ENCODE assay signal across 8 cellular contexts in the genomic region with DNA sequence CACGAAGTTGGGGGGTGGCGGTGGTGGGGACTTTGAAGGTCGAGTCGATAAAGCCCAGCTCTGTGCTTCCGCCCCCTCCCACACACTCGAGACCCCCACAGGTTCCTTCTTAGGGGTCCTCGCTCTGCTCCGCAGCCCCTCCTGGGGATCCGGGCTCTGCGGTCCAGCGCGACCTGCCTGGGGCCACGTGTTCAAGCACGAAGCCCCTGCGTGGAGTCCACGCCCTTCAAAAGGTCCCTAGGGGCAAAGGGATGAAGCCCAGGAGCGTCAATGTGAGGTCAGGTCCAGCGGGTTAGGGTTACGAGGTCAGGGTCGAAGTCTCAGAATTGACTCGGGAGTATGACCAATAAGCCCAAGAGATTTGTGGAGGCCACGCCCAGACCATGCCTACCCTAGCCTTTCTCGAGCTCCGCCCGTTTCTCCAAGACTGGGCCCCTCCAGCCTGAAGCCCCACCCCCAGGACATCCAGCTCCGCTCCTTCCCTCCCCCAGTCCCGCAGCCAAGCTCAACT. TPM values are rescaled to one million over a fixed set of nuclear protein-coding genes. Genes with fewer than 3 reads are reported as not detected.
DNase-seq lines count a peak whose midpoint lies in the region; ATAC-seq, FAIRE-seq and TF ChIP-seq lines count a peak whose summit lies in the region.

No MANE protein-coding gene starts in this region.

- DNase-seq in activated effector memory CD4-positive, alpha-beta T cell treated with anti-CD3 and anti-CD28 coated beads, Interleukin-2, amount 50 U/mL, for 16 hours = peak; percentile 72
- DNase-seq in activated effector memory CD4-positive, alpha-beta T cell treated with Interleukin-2 at 50 U/mL for 16 hours = no peak
- peak; percentile 7 for DNase-seq in RCC 7860 (ENCODE audit: low spot score)
- no peak for DNase-seq in chondrocyte (ENCODE audit: low spot score)
- DNase-seq in NCI-H2171 (lab: John Stamatoyannopoulos, UW) = no peak

- FAIRE-seq in RCC 7860 (lab: Jason Lieb, UNC) = no peak

- H3K4me1 ChIP-seq in liver (ENCODE audit: control insufficient read depth in 4 of 4, insufficient read depth in 4 of 4, low read length in 3 of 4) (peaks cover 11 to 21% (median 17%) of the 10 kb centered on the region in 4 donors), stomach smooth muscle (ENCODE audit: control insufficient read depth, insufficient read depth, low read length) (peaks cover 32% of the 10 kb centered on the region)

- no peak for TF ChIP-seq RAD21 in liver (IDR thresholded peaks at IDR 0.05)

- no peak overlapping the region for H3K27ac Mint-ChIP-seq in chondrocyte (ENCODE audit: unreplicated experiment)

- 7% methylated on average over 27 of the region's 27 CpGs for WGBS in liver

- TF ChIP-seq CTCF in chondrocyte (IDR thresholded peaks at IDR 0.05) = no peak
- TF ChIP-seq CTCF in liver (IDR thresholded peaks at IDR 0.05; ENCODE audit: low read depth, low read length, missing input control) = no peak

- H3K9me3 ChIP-seq in liver (ENCODE audit: control insufficient read depth in 4 of 4, low read length in 3 of 4) = no peaks in the 10 kb centered on the region
- no peaks in the 10 kb centered on the region for H3K9me3 ChIP-seq in stomach smooth muscle (ENCODE audit: control insufficient read depth in 2 of 2, low read length in 2 of 2)

- peaks cover 17% of the 10 kb centered on the region for H3K4me1 Mint-ChIP-seq in chondrocyte (ENCODE audit: low read depth)

- H3K4me3 Mint-ChIP-seq in chondrocyte (ENCODE audit: unreplicated experiment) = peak overlapping the region; percentile 68

- no peaks in the 10 kb centered on the region for H3K9me3 Mint-ChIP-seq in chondrocyte (ENCODE audit: low read depth)

- H3K27me3 Mint-ChIP-seq in chondrocyte (ENCODE audit: low read depth) = peaks cover 29% of the 10 kb centered on the region

- peak overlapping the region in 1 of 3 donors; percentile 49 for H3K4me3 ChIP-seq in liver (ENCODE audit: low read depth in 1 of 3, low read length in 3 of 3)
- H3K4me3 ChIP-seq in stomach smooth muscle (ENCODE audit: low read length in 2 of 2) = peak overlapping the region; percentile 69 to 72

- H3K36me3 ChIP-seq in liver (ENCODE audit: control insufficient read depth in 4 of 4, insufficient read depth in 3 of 4, low read depth in 1 of 4, low read length in 3 of 4) (peaks cover 0 to 5% (median 1%) of the 10 kb centered on the region in 4 donors), stomach smooth muscle (ENCODE audit: control insufficient read depth in 2 of 2, insufficient read depth in 2 of 2, low read length in 2 of 2) (peaks cover 5 to 10% of the 10 kb centered on the region in 2 donors)

- H3K27me3 ChIP-seq in liver (ENCODE audit: control insufficient read depth in 4 of 4, insufficient read depth in 4 of 4, low read length in 3 of 4) (peaks cover 0 to 6% (median 3%) of the 10 kb centered on the region in 4 donors), stomach smooth muscle (ENCODE audit: control insufficient read depth in 1 of 2, insufficient read depth in 2 of 2, low read length in 2 of 2) (peaks cover 40 to 53% of the 10 kb centered on the region in 2 donors)

- H3K27ac ChIP-seq in liver (ENCODE audit: low read depth in 1 of 2, low read length in 2 of 2) = no peak overlapping the region
- no peak overlapping the region for H3K27ac ChIP-seq in stomach smooth muscle (ENCODE audit: low read length)

- H3K9ac ChIP-seq in liver (ENCODE audit: low read depth in 1 of 2, low read length in 2 of 2) (no peak overlapping the region), stomach smooth muscle (ENCODE audit: low read length in 2 of 2) (no peak overlapping the region)

- no peak for ATAC-seq in GM21717 (IDR thresholded peaks at IDR 0.05; ENCODE audit: unreplicated experiment)

- H3K36me3 Mint-ChIP-seq in chondrocyte (ENCODE audit: low read depth) = peaks cover 7% of the 10 kb centered on the region

TF ChIP-seq in liver, 16 proteins besides CTCF, POLR2A, EP300 and RAD21:
- TF ChIP-seq NR2F2 (IDR thresholded peaks at IDR 0.05) (peak; percentile 73), TAF1 (conservative IDR thresholded peaks at IDR 0.05) (no peak), EGR1 (IDR thresholded peaks at IDR 0.05; ENCODE audit: low read depth in 2 of 2) (no peak), MAX (IDR thresholded peaks at IDR 0.05) (no peak), YY1 (IDR thresholded peaks at IDR 0.05) (no peak), GABPA (IDR thresholded peaks at IDR 0.05 in 1 of 2, conservative IDR thresholded peaks at IDR 0.05 in 1 of 2) (no peak), RXRA (IDR thresholded peaks at IDR 0.05) (peak; percentile 51 to 78), FOXA1 (IDR thresholded peaks at IDR 0.05) (no peak), HNF4A (conservative IDR thresholded peaks at IDR 0.05) (peak; percentile 71 to 92), HNF4G (IDR thresholded peaks at IDR 0.05) (peak; percentile 67), ATF3 (IDR thresholded peaks at IDR 0.05) (no peak), JUND (IDR thresholded peaks at IDR 0.05) (no peak), SP1 (IDR thresholded peaks at IDR 0.05) (peak; percentile 31), FOXA2 (IDR thresholded peaks at IDR 0.05) (no peak)
- TF ChIP-seq, protein P1, sequence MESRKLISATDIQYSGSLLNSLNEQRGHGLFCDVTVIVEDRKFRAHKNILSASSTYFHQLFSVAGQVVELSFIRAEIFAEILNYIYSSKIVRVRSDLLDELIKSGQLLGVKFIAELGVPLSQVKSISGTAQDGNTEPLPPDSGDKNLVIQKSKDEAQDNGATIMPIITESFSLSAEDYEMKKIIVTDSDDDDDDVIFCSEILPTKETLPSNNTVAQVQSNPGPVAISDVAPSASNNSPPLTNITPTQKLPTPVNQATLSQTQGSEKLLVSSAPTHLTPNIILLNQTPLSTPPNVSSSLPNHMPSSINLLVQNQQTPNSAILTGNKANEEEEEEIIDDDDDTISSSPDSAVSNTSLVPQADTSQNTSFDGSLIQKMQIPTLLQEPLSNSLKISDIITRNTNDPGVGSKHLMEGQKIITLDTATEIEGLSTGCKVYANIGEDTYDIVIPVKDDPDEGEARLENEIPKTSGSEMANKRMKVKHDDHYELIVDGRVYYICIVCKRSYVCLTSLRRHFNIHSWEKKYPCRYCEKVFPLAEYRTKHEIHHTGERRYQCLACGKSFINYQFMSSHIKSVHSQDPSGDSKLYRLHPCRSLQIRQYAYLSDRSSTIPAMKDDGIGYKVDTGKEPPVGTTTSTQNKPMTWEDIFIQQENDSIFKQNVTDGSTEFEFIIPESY (IDR thresholded peaks at IDR 0.05) = no peak
- TF ChIP-seq, protein P2, sequence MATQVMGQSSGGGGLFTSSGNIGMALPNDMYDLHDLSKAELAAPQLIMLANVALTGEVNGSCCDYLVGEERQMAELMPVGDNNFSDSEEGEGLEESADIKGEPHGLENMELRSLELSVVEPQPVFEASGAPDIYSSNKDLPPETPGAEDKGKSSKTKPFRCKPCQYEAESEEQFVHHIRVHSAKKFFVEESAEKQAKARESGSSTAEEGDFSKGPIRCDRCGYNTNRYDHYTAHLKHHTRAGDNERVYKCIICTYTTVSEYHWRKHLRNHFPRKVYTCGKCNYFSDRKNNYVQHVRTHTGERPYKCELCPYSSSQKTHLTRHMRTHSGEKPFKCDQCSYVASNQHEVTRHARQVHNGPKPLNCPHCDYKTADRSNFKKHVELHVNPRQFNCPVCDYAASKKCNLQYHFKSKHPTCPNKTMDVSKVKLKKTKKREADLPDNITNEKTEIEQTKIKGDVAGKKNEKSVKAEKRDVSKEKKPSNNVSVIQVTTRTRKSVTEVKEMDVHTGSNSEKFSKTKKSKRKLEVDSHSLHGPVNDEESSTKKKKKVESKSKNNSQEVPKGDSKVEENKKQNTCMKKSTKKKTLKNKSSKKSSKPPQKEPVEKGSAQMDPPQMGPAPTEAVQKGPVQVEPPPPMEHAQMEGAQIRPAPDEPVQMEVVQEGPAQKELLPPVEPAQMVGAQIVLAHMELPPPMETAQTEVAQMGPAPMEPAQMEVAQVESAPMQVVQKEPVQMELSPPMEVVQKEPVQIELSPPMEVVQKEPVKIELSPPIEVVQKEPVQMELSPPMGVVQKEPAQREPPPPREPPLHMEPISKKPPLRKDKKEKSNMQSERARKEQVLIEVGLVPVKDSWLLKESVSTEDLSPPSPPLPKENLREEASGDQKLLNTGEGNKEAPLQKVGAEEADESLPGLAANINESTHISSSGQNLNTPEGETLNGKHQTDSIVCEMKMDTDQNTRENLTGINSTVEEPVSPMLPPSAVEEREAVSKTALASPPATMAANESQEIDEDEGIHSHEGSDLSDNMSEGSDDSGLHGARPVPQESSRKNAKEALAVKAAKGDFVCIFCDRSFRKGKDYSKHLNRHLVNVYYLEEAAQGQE (IDR thresholded peaks at IDR 0.05) = no peak

RNA-seq across cellular contexts. Expression of gene CACNA1G, which starts 0.8 kb away (rescaled TPM):
- total RNA-seq in chondrocyte (0.05 to 0.41 TPM (median 0.10 TPM) in 3 replicates), liver (under 1 TPM; under 0.01 to 0.14 TPM)
- under 1 TPM in 1 of 2 donors, not detected in 1; 0.01 TPM for polyA plus RNA-seq in liver

RNA-seq across cellular contexts. Expression of gene SPATA20, which starts 12.8 kb away (rescaled TPM):
- 51.0 to 60.1 TPM (median 51.8 TPM) in 3 replicates for total RNA-seq in chondrocyte
- 10 to 100 TPM; 15.6 to 16.4 TPM for total RNA-seq in liver
- polyA plus RNA-seq in liver = 10 to 100 TPM; 22.7 to 42.4 TPM

RNA-seq across cellular contexts. Expression of gene EPN3, which starts 27.2 kb away (rescaled TPM):
- total RNA-seq in chondrocyte (not detected in 3 replicates), liver (under 1 TPM; 0.33 to 0.51 TPM)
- polyA plus RNA-seq in liver = under 1 TPM in 1 of 2 donors, not detected in 1; 0.06 TPM

RNA-seq across cellular contexts. Expression of gene MYCBPAP, which starts 51.5 kb away (rescaled TPM):
- total RNA-seq in chondrocyte (0.99 to 1.2 TPM (median 1.00 TPM) in 3 replicates), liver (under 1 TPM; 0.23 to 0.25 TPM)
- not detected for polyA plus RNA-seq in liver

Comparison
In these comparisons a context has a peak if more than half of its experiments do, and no peak if none do; other contexts are left out.
1. DNase-seq: peak in activated effector memory CD4-positive, alpha-beta T cell treated with anti-CD3 and anti-CD28 coated beads, Interleukin-2, amount 50 U/mL, for 16 hours (single experiment) and RCC 7860 (single experiment); none in activated effector memory CD4-positive, alpha-beta T cell treated with Interleukin-2 at 50 U/mL for 16 hours (single experiment), chondrocyte (single experiment) and NCI-H2171 (single experiment).